1 cellular context compared by ENCODE assay signal in the genomic region with DNA sequence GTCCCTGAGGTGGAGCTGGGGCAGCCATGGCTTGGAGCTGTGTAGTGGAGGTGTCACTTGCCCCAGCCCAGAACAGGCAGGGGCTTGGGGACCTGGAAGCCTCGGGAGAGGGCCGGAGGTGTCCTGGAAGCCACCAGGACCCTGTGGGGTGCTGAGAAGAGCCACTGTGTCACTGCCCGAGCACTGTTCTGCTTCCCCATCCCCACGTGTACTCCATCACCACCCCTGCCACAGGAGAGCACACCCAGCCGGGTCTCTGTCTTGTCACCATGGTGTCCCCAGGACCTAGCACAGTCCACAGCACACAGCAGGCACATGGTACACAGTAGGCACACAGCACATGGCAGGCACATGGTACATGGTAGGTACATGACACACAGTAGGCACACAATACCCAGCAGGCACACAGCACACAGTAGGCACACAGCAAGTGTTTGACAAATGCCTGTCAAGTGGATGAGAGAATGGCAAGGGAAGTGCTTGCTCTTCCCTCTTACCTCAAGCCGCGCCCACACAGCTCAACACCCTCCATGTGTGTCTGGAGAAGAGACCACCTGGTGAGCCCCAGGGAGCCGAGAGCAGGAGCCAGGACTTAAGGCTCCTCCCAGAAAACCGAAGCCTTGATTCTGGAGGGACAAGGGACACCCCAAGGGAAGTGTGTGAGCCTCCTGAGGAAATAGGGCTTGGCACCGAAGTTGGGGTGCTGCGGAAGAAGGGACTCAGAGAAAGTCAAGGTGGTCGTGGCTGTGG.
TF ChIP-seq lines count a peak whose summit lies in the region.

No MANE protein-coding gene starts in this region.

TF ChIP-seq in GM12878, 131 proteins besides CTCF, POLR2A, EP300 and RAD21 (continued from another document):
- no peak for TF ChIP-seq SMAD1 (IDR thresholded peaks at IDR 0.05; ENCODE audit: low read depth, partially characterized antibody)
- TF ChIP-seq DPF2 (IDR thresholded peaks at IDR 0.05) = peak; percentile 76
- no peak for TF ChIP-seq NRF1 (conservative IDR thresholded peaks at IDR 0.05; ENCODE audit: low read depth, low read length)
